Comparison of ENCODE assay signal across 16 cellular contexts in genomic region chr10:98365698-98366530, GRCh38.
"Had no signal": no experiment of that assay in that cellular context is flagged by ENCODE, and none has a peak within 500 bp of the region (broad histone marks: within the 10 kb centered on the region; RNA-seq: fewer than 3 reads in every experiment).

No MANE protein-coding gene starts in this region.

- H3K36me3 ChIP-seq: brain microvascular endothelial cell, esophagus squamous epithelium, left ventricle myocardium inferior, right atrium auricular region, SJCRH30, tibial artery had no signal

- H3K9me3 Mint-ChIP-seq: activated naive CD4-positive, alpha-beta T cell treated with anti-CD3 and anti-CD28 coated beads, Interleukin-2, amount 50 U/mL, for 24 hours; nephron had no signal

- ATAC-seq: activated CD4-positive, alpha-beta T cell treated with anti-CD3 and anti-CD28 coated beads for 36 hours had no signal

- H2AFZ ChIP-seq: parathyroid adenoma had no signal

- H3K27ac Mint-ChIP-seq: activated CD4-positive, alpha-beta T cell treated with anti-CD3 and anti-CD28 coated beads for 36 hours; activated naive CD4-positive, alpha-beta T cell treated with anti-CD3 and anti-CD28 coated beads, Interleukin-2, amount 50 U/mL, for 24 hours had no signal

- H3K4me3 ChIP-seq: esophagus squamous epithelium, left ventricle myocardium inferior, right atrium auricular region, SJCRH30, smooth muscle cell, tibial artery had no signal

- H3K79me2 ChIP-seq: parathyroid adenoma had no signal

- H3K36me3 Mint-ChIP-seq: activated naive CD4-positive, alpha-beta T cell treated with anti-CD3 and anti-CD28 coated beads, Interleukin-2, amount 50 U/mL, for 24 hours had no signal

- H3K4me3 Mint-ChIP-seq: activated CD4-positive, alpha-beta T cell treated with anti-CD3 and anti-CD28 coated beads for 36 hours; activated naive CD4-positive, alpha-beta T cell treated with anti-CD3 and anti-CD28 coated beads, Interleukin-2, amount 50 U/mL, for 24 hours; nephron had no signal

- H3K9me3 ChIP-seq: esophagus squamous epithelium, left ventricle myocardium inferior, right atrium auricular region, tibial artery had no signal

- H3K27me3 ChIP-seq: brain microvascular endothelial cell, right atrium auricular region, tibial artery had no signal

- H3K9ac ChIP-seq: parathyroid adenoma had no signal

- H3K4me1 ChIP-seq: parathyroid adenoma, SJCRH30 had no signal

- H3K4me1 Mint-ChIP-seq: activated naive CD4-positive, alpha-beta T cell treated with anti-CD3 and anti-CD28 coated beads, Interleukin-2, amount 50 U/mL, for 24 hours had no signal

- H3K4me2 ChIP-seq: smooth muscle cell had no signal

- DNase-seq: activated CD4-positive, alpha-beta T cell treated with anti-CD3 and anti-CD28 coated beads for 36 hours; amniotic stem cell; brain microvascular endothelial cell; esophagus squamous epithelium; foreskin fibroblast; head of caudate nucleus; left ventricle myocardium inferior; mesenchymal stem cell; SJCRH30; T-helper 9 cell; tibial artery had no signal

- H3K27ac ChIP-seq: brain microvascular endothelial cell, esophagus squamous epithelium, left ventricle myocardium inferior, parathyroid adenoma, right atrium auricular region, SJCRH30, tibial artery had no signal
